Comparison of ENCODE assay signal across 1 cellular context in the genomic region with DNA sequence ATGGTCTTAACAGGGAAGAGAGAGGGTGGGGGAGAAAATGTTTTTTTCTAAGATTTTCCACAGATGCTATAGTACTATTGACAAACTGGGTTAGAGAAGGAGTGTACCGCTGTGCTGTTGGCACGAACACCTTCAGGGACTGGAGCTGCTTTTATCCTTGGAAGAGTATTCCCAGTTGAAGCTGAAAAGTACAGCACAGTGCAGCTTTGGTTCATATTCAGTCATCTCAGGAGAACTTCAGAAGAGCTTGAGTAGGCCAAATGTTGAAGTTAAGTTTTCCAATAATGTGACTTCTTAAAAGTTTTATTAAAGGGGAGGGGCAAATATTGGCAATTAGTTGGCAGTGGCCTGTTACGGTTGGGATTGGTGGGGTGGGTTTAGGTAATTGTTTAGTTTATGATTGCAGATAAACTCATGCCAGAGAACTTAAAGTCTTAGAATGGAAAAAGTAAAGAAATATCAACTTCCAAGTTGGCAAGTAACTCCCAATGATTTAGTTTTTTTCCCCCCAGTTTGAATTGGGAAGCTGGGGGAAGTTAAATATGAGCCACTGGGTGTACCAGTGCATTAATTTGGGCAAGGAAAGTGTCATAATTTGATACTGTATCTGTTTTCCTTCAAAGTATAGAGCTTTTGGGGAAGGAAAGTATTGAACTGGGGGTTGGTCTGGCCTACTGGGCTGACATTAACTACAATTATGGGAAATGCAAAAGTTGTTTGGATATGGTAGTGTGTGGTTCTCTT.
A peak's percentile ranks its signal among the peaks of the same experiment; 100 is the strongest.
TF ChIP-seq lines count a peak whose summit lies in the region.

No MANE protein-coding gene starts in this region.

TF ChIP-seq in K562, 482 proteins besides CTCF, POLR2A, EP300 and RAD21 (continued from another document and continues in another):
- TF ChIP-seq, protein P1, sequence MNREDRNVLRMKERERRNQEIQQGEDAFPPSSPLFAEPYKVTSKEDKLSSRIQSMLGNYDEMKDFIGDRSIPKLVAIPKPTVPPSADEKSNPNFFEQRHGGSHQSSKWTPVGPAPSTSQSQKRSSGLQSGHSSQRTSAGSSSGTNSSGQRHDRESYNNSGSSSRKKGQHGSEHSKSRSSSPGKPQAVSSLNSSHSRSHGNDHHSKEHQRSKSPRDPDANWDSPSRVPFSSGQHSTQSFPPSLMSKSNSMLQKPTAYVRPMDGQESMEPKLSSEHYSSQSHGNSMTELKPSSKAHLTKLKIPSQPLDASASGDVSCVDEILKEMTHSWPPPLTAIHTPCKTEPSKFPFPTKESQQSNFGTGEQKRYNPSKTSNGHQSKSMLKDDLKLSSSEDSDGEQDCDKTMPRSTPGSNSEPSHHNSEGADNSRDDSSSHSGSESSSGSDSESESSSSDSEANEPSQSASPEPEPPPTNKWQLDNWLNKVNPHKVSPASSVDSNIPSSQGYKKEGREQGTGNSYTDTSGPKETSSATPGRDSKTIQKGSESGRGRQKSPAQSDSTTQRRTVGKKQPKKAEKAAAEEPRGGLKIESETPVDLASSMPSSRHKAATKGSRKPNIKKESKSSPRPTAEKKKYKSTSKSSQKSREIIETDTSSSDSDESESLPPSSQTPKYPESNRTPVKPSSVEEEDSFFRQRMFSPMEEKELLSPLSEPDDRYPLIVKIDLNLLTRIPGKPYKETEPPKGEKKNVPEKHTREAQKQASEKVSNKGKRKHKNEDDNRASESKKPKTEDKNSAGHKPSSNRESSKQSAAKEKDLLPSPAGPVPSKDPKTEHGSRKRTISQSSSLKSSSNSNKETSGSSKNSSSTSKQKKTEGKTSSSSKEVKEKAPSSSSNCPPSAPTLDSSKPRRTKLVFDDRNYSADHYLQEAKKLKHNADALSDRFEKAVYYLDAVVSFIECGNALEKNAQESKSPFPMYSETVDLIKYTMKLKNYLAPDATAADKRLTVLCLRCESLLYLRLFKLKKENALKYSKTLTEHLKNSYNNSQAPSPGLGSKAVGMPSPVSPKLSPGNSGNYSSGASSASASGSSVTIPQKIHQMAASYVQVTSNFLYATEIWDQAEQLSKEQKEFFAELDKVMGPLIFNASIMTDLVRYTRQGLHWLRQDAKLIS (CRISPR knock-in tag; IDR thresholded peaks at IDR 0.05): peak; percentile 99
- TF ChIP-seq, protein P2, sequence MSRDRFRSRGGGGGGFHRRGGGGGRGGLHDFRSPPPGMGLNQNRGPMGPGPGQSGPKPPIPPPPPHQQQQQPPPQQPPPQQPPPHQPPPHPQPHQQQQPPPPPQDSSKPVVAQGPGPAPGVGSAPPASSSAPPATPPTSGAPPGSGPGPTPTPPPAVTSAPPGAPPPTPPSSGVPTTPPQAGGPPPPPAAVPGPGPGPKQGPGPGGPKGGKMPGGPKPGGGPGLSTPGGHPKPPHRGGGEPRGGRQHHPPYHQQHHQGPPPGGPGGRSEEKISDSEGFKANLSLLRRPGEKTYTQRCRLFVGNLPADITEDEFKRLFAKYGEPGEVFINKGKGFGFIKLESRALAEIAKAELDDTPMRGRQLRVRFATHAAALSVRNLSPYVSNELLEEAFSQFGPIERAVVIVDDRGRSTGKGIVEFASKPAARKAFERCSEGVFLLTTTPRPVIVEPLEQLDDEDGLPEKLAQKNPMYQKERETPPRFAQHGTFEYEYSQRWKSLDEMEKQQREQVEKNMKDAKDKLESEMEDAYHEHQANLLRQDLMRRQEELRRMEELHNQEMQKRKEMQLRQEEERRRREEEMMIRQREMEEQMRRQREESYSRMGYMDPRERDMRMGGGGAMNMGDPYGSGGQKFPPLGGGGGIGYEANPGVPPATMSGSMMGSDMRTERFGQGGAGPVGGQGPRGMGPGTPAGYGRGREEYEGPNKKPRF (IDR thresholded peaks at IDR 0.05; ENCODE audit: low read depth, low read length): no peak
- TF ChIP-seq GTF2F1 (IDR thresholded peaks at IDR 0.05; ENCODE audit: low read depth, low read length) (0 out of 2 replicates have a peak, but pooled peaks have one; percentile 11), ZC3H11A (IDR thresholded peaks at IDR 0.05; ENCODE audit: low read depth, low read length) (no peak), NCOR1 (IDR thresholded peaks at IDR 0.05) (peak; percentile 28; the same call in 1 of the 2 replicates), MBD2 (IDR thresholded peaks at IDR 0.05; ENCODE audit: borderline replicate concordance, low read depth) (no peak), HMG20A (CRISPR knock-in tag; conservative IDR thresholded peaks at IDR 0.05) (peak; percentile 49; the same call in 1 of the 2 replicates), ZNF785 (CRISPR knock-in tag; IDR thresholded peaks at IDR 0.05) (no peak), ZBED1 (IDR thresholded peaks at IDR 0.05) (peak; percentile 95), TFAM (CRISPR knock-in tag; conservative IDR thresholded peaks at IDR 0.05) (no peak), KLF10 (CRISPR knock-in tag; IDR thresholded peaks at IDR 0.05) (0 out of 2 replicates have a peak, but pooled peaks have one; percentile 6), TAF15 (IDR thresholded peaks at IDR 0.05; ENCODE audit: low read depth, low read length) (no peak), ZNF239 (CRISPR knock-in tag; IDR thresholded peaks at IDR 0.05) (peak; percentile 32; the same call in 1 of the 2 replicates), ELF2 (CRISPR knock-in tag; IDR thresholded peaks at IDR 0.05) (0 out of 2 replicates have a peak, but pooled peaks have one; percentile 5), TEAD2 (tag; IDR thresholded peaks at IDR 0.05) (no peak), BCL6 (CRISPR knock-in tag; IDR thresholded peaks at IDR 0.05) (no peak), MTA3 (IDR thresholded peaks at IDR 0.05; ENCODE audit: borderline replicate concordance) (no peak), ZNF282 (CRISPR knock-in tag; IDR thresholded peaks at IDR 0.05) (no peak), ZNF780A (CRISPR knock-in tag; IDR thresholded peaks at IDR 0.05) (no peak), FOXM1 (IDR thresholded peaks at IDR 0.05; ENCODE audit: low read depth) (no peak), FOXM1 (CRISPR knock-in tag; IDR thresholded peaks at IDR 0.05; ENCODE audit: low read depth) (no peak)
- TF ChIP-seq, protein P3, sequence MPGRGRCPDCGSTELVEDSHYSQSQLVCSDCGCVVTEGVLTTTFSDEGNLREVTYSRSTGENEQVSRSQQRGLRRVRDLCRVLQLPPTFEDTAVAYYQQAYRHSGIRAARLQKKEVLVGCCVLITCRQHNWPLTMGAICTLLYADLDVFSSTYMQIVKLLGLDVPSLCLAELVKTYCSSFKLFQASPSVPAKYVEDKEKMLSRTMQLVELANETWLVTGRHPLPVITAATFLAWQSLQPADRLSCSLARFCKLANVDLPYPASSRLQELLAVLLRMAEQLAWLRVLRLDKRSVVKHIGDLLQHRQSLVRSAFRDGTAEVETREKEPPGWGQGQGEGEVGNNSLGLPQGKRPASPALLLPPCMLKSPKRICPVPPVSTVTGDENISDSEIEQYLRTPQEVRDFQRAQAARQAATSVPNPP (IDR thresholded peaks at IDR 0.05; ENCODE audit: borderline replicate concordance, insufficient read depth, insufficient read length): no peak
- TF ChIP-seq, protein P4, sequence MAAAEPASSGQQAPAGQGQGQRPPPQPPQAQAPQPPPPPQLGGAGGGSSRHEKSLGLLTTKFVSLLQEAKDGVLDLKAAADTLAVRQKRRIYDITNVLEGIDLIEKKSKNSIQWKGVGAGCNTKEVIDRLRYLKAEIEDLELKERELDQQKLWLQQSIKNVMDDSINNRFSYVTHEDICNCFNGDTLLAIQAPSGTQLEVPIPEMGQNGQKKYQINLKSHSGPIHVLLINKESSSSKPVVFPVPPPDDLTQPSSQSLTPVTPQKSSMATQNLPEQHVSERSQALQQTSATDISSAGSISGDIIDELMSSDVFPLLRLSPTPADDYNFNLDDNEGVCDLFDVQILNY (CRISPR knock-in tag; IDR thresholded peaks at IDR 0.05): no peak
- TF ChIP-seq, protein P5, sequence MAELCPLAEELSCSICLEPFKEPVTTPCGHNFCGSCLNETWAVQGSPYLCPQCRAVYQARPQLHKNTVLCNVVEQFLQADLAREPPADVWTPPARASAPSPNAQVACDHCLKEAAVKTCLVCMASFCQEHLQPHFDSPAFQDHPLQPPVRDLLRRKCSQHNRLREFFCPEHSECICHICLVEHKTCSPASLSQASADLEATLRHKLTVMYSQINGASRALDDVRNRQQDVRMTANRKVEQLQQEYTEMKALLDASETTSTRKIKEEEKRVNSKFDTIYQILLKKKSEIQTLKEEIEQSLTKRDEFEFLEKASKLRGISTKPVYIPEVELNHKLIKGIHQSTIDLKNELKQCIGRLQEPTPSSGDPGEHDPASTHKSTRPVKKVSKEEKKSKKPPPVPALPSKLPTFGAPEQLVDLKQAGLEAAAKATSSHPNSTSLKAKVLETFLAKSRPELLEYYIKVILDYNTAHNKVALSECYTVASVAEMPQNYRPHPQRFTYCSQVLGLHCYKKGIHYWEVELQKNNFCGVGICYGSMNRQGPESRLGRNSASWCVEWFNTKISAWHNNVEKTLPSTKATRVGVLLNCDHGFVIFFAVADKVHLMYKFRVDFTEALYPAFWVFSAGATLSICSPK (IDR thresholded peaks at IDR 0.05; ENCODE audit: borderline replicate concordance): peak; percentile 3; the same call in 1 of the 2 replicates
- TF ChIP-seq, protein P6, sequence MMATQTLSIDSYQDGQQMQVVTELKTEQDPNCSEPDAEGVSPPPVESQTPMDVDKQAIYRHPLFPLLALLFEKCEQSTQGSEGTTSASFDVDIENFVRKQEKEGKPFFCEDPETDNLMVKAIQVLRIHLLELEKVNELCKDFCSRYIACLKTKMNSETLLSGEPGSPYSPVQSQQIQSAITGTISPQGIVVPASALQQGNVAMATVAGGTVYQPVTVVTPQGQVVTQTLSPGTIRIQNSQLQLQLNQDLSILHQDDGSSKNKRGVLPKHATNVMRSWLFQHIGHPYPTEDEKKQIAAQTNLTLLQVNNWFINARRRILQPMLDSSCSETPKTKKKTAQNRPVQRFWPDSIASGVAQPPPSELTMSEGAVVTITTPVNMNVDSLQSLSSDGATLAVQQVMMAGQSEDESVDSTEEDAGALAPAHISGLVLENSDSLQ (IDR thresholded peaks at IDR 0.05): no peak
- TF ChIP-seq, protein P7, sequence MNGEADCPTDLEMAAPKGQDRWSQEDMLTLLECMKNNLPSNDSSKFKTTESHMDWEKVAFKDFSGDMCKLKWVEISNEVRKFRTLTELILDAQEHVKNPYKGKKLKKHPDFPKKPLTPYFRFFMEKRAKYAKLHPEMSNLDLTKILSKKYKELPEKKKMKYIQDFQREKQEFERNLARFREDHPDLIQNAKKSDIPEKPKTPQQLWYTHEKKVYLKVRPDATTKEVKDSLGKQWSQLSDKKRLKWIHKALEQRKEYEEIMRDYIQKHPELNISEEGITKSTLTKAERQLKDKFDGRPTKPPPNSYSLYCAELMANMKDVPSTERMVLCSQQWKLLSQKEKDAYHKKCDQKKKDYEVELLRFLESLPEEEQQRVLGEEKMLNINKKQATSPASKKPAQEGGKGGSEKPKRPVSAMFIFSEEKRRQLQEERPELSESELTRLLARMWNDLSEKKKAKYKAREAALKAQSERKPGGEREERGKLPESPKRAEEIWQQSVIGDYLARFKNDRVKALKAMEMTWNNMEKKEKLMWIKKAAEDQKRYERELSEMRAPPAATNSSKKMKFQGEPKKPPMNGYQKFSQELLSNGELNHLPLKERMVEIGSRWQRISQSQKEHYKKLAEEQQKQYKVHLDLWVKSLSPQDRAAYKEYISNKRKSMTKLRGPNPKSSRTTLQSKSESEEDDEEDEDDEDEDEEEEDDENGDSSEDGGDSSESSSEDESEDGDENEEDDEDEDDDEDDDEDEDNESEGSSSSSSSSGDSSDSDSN (IDR thresholded peaks at IDR 0.05; ENCODE audit: borderline replicate concordance in 1 of 2, low read depth in 2 of 2, low read length in 2 of 2): no peak
- TF ChIP-seq, protein P8, sequence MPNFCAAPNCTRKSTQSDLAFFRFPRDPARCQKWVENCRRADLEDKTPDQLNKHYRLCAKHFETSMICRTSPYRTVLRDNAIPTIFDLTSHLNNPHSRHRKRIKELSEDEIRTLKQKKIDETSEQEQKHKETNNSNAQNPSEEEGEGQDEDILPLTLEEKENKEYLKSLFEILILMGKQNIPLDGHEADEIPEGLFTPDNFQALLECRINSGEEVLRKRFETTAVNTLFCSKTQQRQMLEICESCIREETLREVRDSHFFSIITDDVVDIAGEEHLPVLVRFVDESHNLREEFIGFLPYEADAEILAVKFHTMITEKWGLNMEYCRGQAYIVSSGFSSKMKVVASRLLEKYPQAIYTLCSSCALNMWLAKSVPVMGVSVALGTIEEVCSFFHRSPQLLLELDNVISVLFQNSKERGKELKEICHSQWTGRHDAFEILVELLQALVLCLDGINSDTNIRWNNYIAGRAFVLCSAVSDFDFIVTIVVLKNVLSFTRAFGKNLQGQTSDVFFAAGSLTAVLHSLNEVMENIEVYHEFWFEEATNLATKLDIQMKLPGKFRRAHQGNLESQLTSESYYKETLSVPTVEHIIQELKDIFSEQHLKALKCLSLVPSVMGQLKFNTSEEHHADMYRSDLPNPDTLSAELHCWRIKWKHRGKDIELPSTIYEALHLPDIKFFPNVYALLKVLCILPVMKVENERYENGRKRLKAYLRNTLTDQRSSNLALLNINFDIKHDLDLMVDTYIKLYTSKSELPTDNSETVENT (CRISPR knock-in tag; IDR thresholded peaks at IDR 0.05): no peak
- TF ChIP-seq, protein P9, sequence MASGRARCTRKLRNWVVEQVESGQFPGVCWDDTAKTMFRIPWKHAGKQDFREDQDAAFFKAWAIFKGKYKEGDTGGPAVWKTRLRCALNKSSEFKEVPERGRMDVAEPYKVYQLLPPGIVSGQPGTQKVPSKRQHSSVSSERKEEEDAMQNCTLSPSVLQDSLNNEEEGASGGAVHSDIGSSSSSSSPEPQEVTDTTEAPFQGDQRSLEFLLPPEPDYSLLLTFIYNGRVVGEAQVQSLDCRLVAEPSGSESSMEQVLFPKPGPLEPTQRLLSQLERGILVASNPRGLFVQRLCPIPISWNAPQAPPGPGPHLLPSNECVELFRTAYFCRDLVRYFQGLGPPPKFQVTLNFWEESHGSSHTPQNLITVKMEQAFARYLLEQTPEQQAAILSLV (tag; IDR thresholded peaks at IDR 0.05): no peak
- TF ChIP-seq, protein P10, sequence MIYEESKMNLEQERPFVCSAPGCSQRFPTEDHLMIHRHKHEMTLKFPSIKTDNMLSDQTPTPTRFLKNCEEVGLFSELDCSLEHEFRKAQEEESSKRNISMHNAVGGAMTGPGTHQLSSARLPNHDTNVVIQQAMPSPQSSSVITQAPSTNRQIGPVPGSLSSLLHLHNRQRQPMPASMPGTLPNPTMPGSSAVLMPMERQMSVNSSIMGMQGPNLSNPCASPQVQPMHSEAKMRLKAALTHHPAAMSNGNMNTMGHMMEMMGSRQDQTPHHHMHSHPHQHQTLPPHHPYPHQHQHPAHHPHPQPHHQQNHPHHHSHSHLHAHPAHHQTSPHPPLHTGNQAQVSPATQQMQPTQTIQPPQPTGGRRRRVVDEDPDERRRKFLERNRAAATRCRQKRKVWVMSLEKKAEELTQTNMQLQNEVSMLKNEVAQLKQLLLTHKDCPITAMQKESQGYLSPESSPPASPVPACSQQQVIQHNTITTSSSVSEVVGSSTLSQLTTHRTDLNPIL (CRISPR knock-in tag; IDR thresholded peaks at IDR 0.05): no peak; the same call in 1 of the 2 replicates
- TF ChIP-seq, protein P11, sequence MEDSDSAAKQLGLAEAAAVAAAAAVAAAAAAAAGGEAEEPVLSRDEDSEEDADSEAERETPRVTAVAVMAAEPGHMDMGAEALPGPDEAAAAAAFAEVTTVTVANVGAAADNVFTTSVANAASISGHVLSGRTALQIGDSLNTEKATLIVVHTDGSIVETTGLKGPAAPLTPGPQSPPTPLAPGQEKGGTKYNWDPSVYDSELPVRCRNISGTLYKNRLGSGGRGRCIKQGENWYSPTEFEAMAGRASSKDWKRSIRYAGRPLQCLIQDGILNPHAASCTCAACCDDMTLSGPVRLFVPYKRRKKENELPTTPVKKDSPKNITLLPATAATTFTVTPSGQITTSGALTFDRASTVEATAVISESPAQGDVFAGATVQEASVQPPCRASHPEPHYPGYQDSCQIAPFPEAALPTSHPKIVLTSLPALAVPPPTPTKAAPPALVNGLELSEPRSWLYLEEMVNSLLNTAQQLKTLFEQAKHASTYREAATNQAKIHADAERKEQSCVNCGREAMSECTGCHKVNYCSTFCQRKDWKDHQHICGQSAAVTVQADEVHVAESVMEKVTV (CRISPR knock-in tag; IDR thresholded peaks at IDR 0.05): peak; percentile 7; the same call in 1 of the 2 replicates
